1 cellular context compared by ENCODE assay signal in the genomic region with DNA sequence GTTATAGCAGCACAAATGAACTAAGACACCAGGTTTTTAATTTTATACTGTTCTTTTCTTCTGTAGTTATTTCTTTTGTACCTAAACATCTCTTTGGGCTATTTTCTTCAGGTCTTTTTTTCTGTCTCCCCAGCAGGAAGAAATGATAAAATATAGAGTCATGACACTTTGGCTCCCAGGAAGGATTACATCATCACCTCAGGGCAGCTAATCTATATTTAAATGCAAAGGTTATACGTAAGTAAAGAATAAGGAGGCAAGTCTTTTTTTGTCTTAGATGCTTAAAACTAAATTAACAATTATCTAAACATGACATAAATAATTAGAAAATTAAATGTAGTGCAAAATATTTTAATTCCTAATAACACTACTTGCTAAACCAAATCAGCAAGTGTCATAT.
TF ChIP-seq lines count a peak whose summit lies in the region.

No MANE protein-coding gene starts in this region.

TF ChIP-seq in GM23338, 12 proteins besides CTCF, POLR2A, EP300 and RAD21 (continued from another document):
- TF ChIP-seq, protein P1, sequence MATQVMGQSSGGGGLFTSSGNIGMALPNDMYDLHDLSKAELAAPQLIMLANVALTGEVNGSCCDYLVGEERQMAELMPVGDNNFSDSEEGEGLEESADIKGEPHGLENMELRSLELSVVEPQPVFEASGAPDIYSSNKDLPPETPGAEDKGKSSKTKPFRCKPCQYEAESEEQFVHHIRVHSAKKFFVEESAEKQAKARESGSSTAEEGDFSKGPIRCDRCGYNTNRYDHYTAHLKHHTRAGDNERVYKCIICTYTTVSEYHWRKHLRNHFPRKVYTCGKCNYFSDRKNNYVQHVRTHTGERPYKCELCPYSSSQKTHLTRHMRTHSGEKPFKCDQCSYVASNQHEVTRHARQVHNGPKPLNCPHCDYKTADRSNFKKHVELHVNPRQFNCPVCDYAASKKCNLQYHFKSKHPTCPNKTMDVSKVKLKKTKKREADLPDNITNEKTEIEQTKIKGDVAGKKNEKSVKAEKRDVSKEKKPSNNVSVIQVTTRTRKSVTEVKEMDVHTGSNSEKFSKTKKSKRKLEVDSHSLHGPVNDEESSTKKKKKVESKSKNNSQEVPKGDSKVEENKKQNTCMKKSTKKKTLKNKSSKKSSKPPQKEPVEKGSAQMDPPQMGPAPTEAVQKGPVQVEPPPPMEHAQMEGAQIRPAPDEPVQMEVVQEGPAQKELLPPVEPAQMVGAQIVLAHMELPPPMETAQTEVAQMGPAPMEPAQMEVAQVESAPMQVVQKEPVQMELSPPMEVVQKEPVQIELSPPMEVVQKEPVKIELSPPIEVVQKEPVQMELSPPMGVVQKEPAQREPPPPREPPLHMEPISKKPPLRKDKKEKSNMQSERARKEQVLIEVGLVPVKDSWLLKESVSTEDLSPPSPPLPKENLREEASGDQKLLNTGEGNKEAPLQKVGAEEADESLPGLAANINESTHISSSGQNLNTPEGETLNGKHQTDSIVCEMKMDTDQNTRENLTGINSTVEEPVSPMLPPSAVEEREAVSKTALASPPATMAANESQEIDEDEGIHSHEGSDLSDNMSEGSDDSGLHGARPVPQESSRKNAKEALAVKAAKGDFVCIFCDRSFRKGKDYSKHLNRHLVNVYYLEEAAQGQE (IDR thresholded peaks at IDR 0.05; ENCODE audit: unreplicated experiment): no peak
- TF ChIP-seq EZH2phosphoT487 (IDR thresholded peaks at IDR 0.05; ENCODE audit: unreplicated experiment) (no peak), ZNF114 (CRISPR knock-in tag; IDR thresholded peaks at IDR 0.05) (no peak), CREB1 (CRISPR knock-in tag; IDR thresholded peaks at IDR 0.05; ENCODE audit: low read depth) (no peak), POLR2AphosphoS5 (IDR thresholded peaks at IDR 0.05; ENCODE audit: low read depth) (no peak), EZH2 (IDR thresholded peaks at IDR 0.05; ENCODE audit: low read depth, unreplicated experiment) (no peak), NANOG (IDR thresholded peaks at IDR 0.05; ENCODE audit: borderline replicate concordance) (no peak), ZNF331 (CRISPR knock-in tag; IDR thresholded peaks at IDR 0.05; ENCODE audit: low read depth) (no peak), JUNB (IDR thresholded peaks at IDR 0.05; ENCODE audit: unreplicated experiment) (no peak)
- TF ChIP-seq, protein P2, sequence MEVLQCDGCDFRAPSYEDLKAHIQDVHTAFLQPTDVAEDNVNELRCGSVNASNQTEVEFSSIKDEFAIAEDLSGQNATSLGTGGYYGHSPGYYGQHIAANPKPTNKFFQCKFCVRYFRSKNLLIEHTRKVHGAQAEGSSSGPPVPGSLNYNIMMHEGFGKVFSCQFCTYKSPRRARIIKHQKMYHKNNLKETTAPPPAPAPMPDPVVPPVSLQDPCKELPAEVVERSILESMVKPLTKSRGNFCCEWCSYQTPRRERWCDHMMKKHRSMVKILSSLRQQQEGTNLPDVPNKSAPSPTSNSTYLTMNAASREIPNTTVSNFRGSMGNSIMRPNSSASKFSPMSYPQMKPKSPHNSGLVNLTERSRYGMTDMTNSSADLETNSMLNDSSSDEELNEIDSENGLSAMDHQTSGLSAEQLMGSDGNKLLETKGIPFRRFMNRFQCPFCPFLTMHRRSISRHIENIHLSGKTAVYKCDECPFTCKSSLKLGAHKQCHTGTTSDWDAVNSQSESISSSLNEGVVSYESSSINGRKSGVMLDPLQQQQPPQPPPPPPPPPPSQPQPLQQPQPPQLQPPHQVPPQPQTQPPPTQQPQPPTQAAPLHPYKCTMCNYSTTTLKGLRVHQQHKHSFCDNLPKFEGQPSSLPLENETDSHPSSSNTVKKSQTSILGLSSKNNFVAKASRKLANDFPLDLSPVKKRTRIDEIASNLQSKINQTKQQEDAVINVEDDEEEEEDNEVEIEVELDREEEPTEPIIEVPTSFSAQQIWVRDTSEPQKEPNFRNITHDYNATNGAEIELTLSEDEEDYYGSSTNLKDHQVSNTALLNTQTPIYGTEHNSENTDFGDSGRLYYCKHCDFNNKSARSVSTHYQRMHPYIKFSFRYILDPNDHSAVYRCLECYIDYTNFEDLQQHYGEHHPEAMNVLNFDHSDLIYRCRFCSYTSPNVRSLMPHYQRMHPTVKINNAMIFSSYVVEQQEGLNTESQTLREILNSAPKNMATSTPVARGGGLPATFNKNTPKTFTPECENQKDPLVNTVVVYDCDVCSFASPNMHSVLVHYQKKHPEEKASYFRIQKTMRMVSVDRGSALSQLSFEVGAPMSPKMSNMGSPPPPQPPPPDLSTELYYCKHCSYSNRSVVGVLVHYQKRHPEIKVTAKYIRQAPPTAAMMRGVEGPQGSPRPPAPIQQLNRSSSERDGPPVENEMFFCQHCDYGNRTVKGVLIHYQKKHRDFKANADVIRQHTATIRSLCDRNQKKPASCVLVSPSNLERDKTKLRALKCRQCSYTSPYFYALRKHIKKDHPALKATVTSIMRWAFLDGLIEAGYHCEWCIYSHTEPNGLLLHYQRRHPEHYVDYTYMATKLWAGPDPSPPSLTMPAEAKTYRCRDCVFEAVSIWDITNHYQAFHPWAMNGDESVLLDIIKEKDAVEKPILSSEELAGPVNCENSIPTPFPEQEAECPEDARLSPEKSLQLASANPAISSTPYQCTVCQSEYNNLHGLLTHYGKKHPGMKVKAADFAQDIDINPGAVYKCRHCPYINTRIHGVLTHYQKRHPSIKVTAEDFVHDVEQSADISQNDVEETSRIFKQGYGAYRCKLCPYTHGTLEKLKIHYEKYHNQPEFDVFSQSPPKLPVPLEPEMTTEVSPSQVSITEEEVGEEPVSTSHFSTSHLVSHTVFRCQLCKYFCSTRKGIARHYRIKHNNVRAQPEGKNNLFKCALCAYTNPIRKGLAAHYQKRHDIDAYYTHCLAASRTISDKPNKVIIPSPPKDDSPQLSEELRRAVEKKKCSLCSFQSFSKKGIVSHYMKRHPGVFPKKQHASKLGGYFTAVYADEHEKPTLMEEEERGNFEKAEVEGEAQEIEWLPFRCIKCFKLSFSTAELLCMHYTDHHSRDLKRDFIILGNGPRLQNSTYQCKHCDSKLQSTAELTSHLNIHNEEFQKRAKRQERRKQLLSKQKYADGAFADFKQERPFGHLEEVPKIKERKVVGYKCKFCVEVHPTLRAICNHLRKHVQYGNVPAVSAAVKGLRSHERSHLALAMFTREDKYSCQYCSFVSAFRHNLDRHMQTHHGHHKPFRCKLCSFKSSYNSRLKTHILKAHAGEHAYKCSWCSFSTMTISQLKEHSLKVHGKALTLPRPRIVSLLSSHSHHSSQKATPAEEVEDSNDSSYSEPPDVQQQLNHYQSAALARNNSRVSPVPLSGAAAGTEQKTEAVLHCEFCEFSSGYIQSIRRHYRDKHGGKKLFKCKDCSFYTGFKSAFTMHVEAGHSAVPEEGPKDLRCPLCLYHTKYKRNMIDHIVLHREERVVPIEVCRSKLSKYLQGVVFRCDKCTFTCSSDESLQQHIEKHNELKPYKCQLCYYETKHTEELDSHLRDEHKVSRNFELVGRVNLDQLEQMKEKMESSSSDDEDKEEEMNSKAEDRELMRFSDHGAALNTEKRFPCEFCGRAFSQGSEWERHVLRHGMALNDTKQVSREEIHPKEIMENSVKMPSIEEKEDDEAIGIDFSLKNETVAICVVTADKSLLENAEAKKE (CRISPR knock-in tag; IDR thresholded peaks at IDR 0.05): no peak
- TF ChIP-seq, protein P3, sequence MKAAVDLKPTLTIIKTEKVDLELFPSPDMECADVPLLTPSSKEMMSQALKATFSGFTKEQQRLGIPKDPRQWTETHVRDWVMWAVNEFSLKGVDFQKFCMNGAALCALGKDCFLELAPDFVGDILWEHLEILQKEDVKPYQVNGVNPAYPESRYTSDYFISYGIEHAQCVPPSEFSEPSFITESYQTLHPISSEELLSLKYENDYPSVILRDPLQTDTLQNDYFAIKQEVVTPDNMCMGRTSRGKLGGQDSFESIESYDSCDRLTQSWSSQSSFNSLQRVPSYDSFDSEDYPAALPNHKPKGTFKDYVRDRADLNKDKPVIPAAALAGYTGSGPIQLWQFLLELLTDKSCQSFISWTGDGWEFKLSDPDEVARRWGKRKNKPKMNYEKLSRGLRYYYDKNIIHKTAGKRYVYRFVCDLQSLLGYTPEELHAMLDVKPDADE (IDR thresholded peaks at IDR 0.05): no peak
